14 cellular contexts compared by ENCODE assay signal in genomic region chr1:1361233-1361981, GRCh38. TPM values are rescaled to one million over a fixed set of nuclear protein-coding genes. Genes with fewer than 3 reads are reported as not detected.
DNase-seq lines count a peak whose midpoint lies in the region; ATAC-seq and TF ChIP-seq lines count a peak whose summit lies in the region.
"Had no signal": no experiment of that assay in that cellular context is flagged by ENCODE, and none has a peak within 500 bp of the region (broad histone marks: within the 10 kb centered on the region; RNA-seq: fewer than 3 reads in every experiment).

No MANE protein-coding gene starts in this region.

- TF ChIP-seq CTCF in breast epithelium (IDR thresholded peaks at IDR 0.05) = no peak
- no peak for TF ChIP-seq CTCF in MCF 10A (IDR thresholded peaks at IDR 0.05; ENCODE audit: unreplicated experiment)
- no peak for TF ChIP-seq CTCF in gastroesophageal sphincter (IDR thresholded peaks at IDR 0.05)
- no peak for TF ChIP-seq CTCF in osteoblast (IDR thresholded peaks at IDR 0.05; ENCODE audit: extremely low read depth, low read depth, low read length)
- no peak for TF ChIP-seq CTCF in coronary artery (IDR thresholded peaks at IDR 0.05)

- BruUV-seq in MCF 10A (replicated peaks; lab: Mats Ljungman, UMichigan) = no TSS peak

- H3K27ac ChIP-seq in breast epithelium (peak overlapping the region; percentile 92 to 98), gastroesophageal sphincter (peak overlapping the region in 3 of 4 donors; percentile 40 to 87 (median 72)), osteoblast (ENCODE audit: low read depth, low read length) (peak overlapping the region; percentile 85), urinary bladder (ENCODE audit: low read depth) (peak overlapping the region; percentile 28), coronary artery (peak overlapping the region in 1 of 2 donors; percentile 95)
- H3K27ac ChIP-seq: KMS-11 had no signal

- H3K9me3 ChIP-seq in breast epithelium (no peaks in the 10 kb centered on the region), gastroesophageal sphincter (no peaks in the 10 kb centered on the region), osteoblast (ENCODE audit: low read depth, low read length) (no peaks in the 10 kb centered on the region)

- TF ChIP-seq EP300 in gastroesophageal sphincter (IDR thresholded peaks at IDR 0.05) = no peak

- H3K4me1 ChIP-seq in breast epithelium (peaks cover 26 to 31% of the 10 kb centered on the region in 2 donors), gastroesophageal sphincter (peaks cover 0 to 57% (median 6%) of the 10 kb centered on the region in 3 donors), osteoblast (ENCODE audit: insufficient read depth, low read length) (peaks cover 40% of the 10 kb centered on the region), urinary bladder (ENCODE audit: insufficient read depth) (no peaks in the 10 kb centered on the region)

- peak overlapping the region; percentile 89 for H3K4me2 ChIP-seq in osteoblast (ENCODE audit: insufficient read depth, low read length)
- H3K4me2 ChIP-seq: KMS-11 had no signal

- POLR2A ChIA-PET in MCF 10A (lab: Yijun Ruan, JAX) = no interaction called here

- H3K27me3 ChIP-seq in breast epithelium (no peaks in the 10 kb centered on the region), gastroesophageal sphincter (peaks cover 32% of the 10 kb centered on the region), osteoblast (ENCODE audit: insufficient read depth, low read length) (no peaks in the 10 kb centered on the region)

- ATAC-seq in gastroesophageal sphincter = no peak

- CTCF ChIA-PET in MCF 10A (lab: Yijun Ruan, JAX) = interaction anchor here (1.2 kb wide), 1 partner anchor 143 kb away, joined by 3 read pairs; no protein-coding TSS in a partner anchor

- peaks cover 26% of the 10 kb centered on the region for H3K79me2 ChIP-seq in osteoblast (ENCODE audit: insufficient read depth, low read length)

- H3K27me3 Mint-ChIP-seq in MCF 10A (ENCODE audit: insufficient read depth, unreplicated experiment) = no peaks in the 10 kb centered on the region

- H3K9me3 Mint-ChIP-seq in MCF 10A (ENCODE audit: unreplicated experiment) = no peaks in the 10 kb centered on the region
- H3K9me3 Mint-ChIP-seq: stimulated activated naive CD8-positive, alpha-beta T cell treated with anti-CD3 and anti-CD28 coated beads, Interleukin-15, Interleukin-2, amounts not matched to agents 100 ng/mL and 50 ng/mL, for 24 hours had no signal

- intact Hi-C loops in breast epithelium (cut with DNase I; ENCODE audit: low total_unique reads) = no loop called here
- intact Hi-C loops in MCF 10A (cut with micrococcal nuclease) = no loop called here

- H4K20me1 ChIP-seq in osteoblast (ENCODE audit: insufficient read depth, low read length) = peaks cover 8% of the 10 kb centered on the region

- no peak for TF ChIP-seq POLR2A in breast epithelium (IDR thresholded peaks at IDR 0.05)
- no peak for TF ChIP-seq POLR2A in gastroesophageal sphincter (IDR thresholded peaks at IDR 0.05)

- H2AFZ ChIP-seq in osteoblast (ENCODE audit: low read length) = peak overlapping the region; percentile 26

- WGBS in gastroesophageal sphincter (ENCODE audit: low coverage in 1 of 2), 2 donors = 40 to 74% methylated on average over 1 to 18 of the region's 35 CpGs
- 74% methylated on average over 35 of the region's 35 CpGs for WGBS in urinary bladder

- H3K4me3 ChIP-seq in breast epithelium (peak overlapping the region; percentile 10 to 76 (median 13)), gastroesophageal sphincter (no peak overlapping the region), osteoblast (ENCODE audit: insufficient read depth, low read length) (peak overlapping the region; percentile 42), urinary bladder (ENCODE audit: low read depth, low read length) (no peak overlapping the region), coronary artery (no peak overlapping the region)

- H3K4me1 Mint-ChIP-seq in MCF 10A (ENCODE audit: insufficient read depth, unreplicated experiment) = peaks cover 9% of the 10 kb centered on the region

- no peak overlapping the region for H3K4me3 Mint-ChIP-seq in MCF 10A (ENCODE audit: unreplicated experiment)
- H3K4me3 Mint-ChIP-seq: stimulated activated naive CD8-positive, alpha-beta T cell treated with anti-CD3 and anti-CD28 coated beads, Interleukin-15, Interleukin-2, amounts not matched to agents 100 ng/mL and 50 ng/mL, for 24 hours had no signal

- DNase-seq in breast epithelium (ENCODE audit: low spot score in 2 of 2) = no peak
- DNase-seq in MCF 10A (ENCODE audit: unreplicated experiment) = no peak
- peak; percentile 86 for DNase-seq in osteoblast (ENCODE audit: insufficient read length, low spot score, missing footprints)
- no peak for DNase-seq in stimulated activated naive CD4-positive, alpha-beta T cell (lab: John Stamatoyannopoulos, UW)
- no peak for DNase-seq in NCI-H2107 (lab: John Stamatoyannopoulos, UW)
- no peak for DNase-seq in coronary artery (ENCODE audit: low spot score)
- DNase-seq: DMS153; NCI-H2171; RPMI8226; stimulated activated CD4-positive, alpha-beta T cell treated with anti-CD3 and anti-CD28 coated beads, Interleukin-4, amount 100 ng/mL, for 1 hour had no signal

- H3K36me3 ChIP-seq in breast epithelium = no peaks in the 10 kb centered on the region
- no peaks in the 10 kb centered on the region for H3K36me3 ChIP-seq in gastroesophageal sphincter
- H3K36me3 ChIP-seq in osteoblast (ENCODE audit: insufficient read depth, low read length) = no peaks in the 10 kb centered on the region
- no peaks in the 10 kb centered on the region for H3K36me3 ChIP-seq in urinary bladder (ENCODE audit: insufficient read depth)

- H3K27ac Mint-ChIP-seq in MCF 10A (ENCODE audit: low read depth, unreplicated experiment) = no peak overlapping the region
- H3K27ac Mint-ChIP-seq: stimulated activated naive CD8-positive, alpha-beta T cell treated with anti-CD3 and anti-CD28 coated beads, Interleukin-15, Interleukin-2, amounts not matched to agents 100 ng/mL and 50 ng/mL, for 24 hours had no signal

- no peaks in the 10 kb centered on the region for H3K36me3 Mint-ChIP-seq in MCF 10A (ENCODE audit: insufficient read depth, unreplicated experiment)

RNA-seq across cellular contexts. Expression of gene MXRA8, which starts 3.1 kb away (rescaled TPM):
- total RNA-seq in breast epithelium (100 to 1,000 TPM in 1 of 3 donors, 10 to 100 TPM in 2; 93.4 to 308 (median 99.8) TPM), MCF 10A (2022) (not detected in 2 replicates), gastroesophageal sphincter (100 to 1,000 TPM in 1 of 4 donors, 10 to 100 TPM in 3; 69.8 to 105 (median 85.4) TPM), osteoblast (689 and 735 TPM in 2 replicates), urinary bladder (62.7 TPM)
- 159 TPM for polyA plus RNA-seq in urinary bladder

RNA-seq across cellular contexts. Expression of gene DVL1, which starts 12.2 kb away (rescaled TPM):
- 10 to 100 TPM; 55.2 to 70.1 (median 55.2) TPM for total RNA-seq in breast epithelium
- total RNA-seq in MCF 10A (2022) = 96.2 and 113 TPM in 2 replicates
- total RNA-seq in gastroesophageal sphincter = 100 to 1,000 TPM in 1 of 4 donors, 10 to 100 TPM in 3; 84.4 to 174 (median 88.9) TPM
- 73.5 and 81.9 TPM in 2 replicates for total RNA-seq in osteoblast
- total RNA-seq in urinary bladder = 26.4 TPM
- 69.0 TPM for polyA plus RNA-seq in urinary bladder

RNA-seq across cellular contexts. Expression of gene AURKAIP1, which starts 13.6 kb away (rescaled TPM):
- total RNA-seq in breast epithelium (100 to 1,000 TPM in 1 of 3 donors, 10 to 100 TPM in 2; 91.3 to 116 (median 99.6) TPM), MCF 10A (2022) (120 and 148 TPM in 2 replicates), gastroesophageal sphincter (100 to 1,000 TPM; 103 to 138 (median 108) TPM), osteoblast (64.8 and 74.6 TPM in 2 replicates), urinary bladder (20.7 TPM)
- 158 TPM for polyA plus RNA-seq in urinary bladder

RNA-seq across cellular contexts. Expression of gene TAS1R3, which starts 30.3 kb away (rescaled TPM):
- under 1 TPM in 2 of 3 donors, not detected in 1; 0.16 to 0.33 TPM for total RNA-seq in breast epithelium
- total RNA-seq in MCF 10A (2022) = 0.17 TPM in 1 of 2 replicates, not detected in the other
- under 1 TPM in 3 of 4 donors, not detected in 1; 0.12 to 0.54 (median 0.40) TPM for total RNA-seq in gastroesophageal sphincter
- total RNA-seq in osteoblast = under 0.01 TPM in 2 replicates
- 0.48 TPM for total RNA-seq in urinary bladder
- 0.11 TPM for polyA plus RNA-seq in urinary bladder

RNA-seq across cellular contexts. Expression of gene CPTP, which starts 36.8 kb away (rescaled TPM):
- 10 to 100 TPM in 2 of 3 donors, 1 to 10 TPM in 1; 9.0 to 16.4 (median 13.4) TPM for total RNA-seq in breast epithelium
- total RNA-seq in MCF 10A (2022) = 19.3 and 21.0 TPM in 2 replicates
- total RNA-seq in gastroesophageal sphincter = 10 to 100 TPM; 10.4 to 42.7 (median 30.1) TPM
- total RNA-seq in osteoblast = 12.7 and 13.8 TPM in 2 replicates
- 6.1 TPM for total RNA-seq in urinary bladder
- polyA plus RNA-seq in urinary bladder = 17.1 TPM

Comparison
In these comparisons a context has a peak if more than half of its experiments do, and no peak if none do; other contexts are left out.
1. RNA of gene MXRA8, which starts 3.1 kb away (total RNA-seq): 689 to 735 TPM in osteoblast, 93.4 to 308 TPM in breast epithelium, 69.8 to 105 TPM in gastroesophageal sphincter and 62.7 TPM in urinary bladder (single experiment); not detected in MCF 10A; every median in the first group is over 10 times any median in the second.
2. H3K4me3 ChIP-seq: peak in breast epithelium (3 of 3) and osteoblast (single experiment); none in gastroesophageal sphincter (0 of 2), urinary bladder (single experiment) and coronary artery (single experiment).